In genomic region chr21:15483138-15483780, GRCh38 we compare ENCODE assay signal across 8 cellular contexts.
DNase-seq lines count a peak whose midpoint lies in the region; ATAC-seq, FAIRE-seq and TF ChIP-seq lines count a peak whose summit lies in the region.

No MANE protein-coding gene starts in this region.

- H3K4me1 ChIP-seq in heart right ventricle = no peaks in the 10 kb centered on the region

- ATAC-seq in HG02610 (IDR thresholded peaks at IDR 0.05; ENCODE audit: unreplicated experiment) (peak; percentile 90), heart right ventricle (peak; percentile 93 to 100 (median 98))
- peak; percentile 94 for ATAC-seq in activated naive CD8-positive, alpha-beta T cell treated with anti-CD3 and anti-CD28 coated beads, Interleukin-2, amount 50 U/mL, for 24 hours

- no peak overlapping the region for H3K27ac ChIP-seq in heart right ventricle

- TF ChIP-seq CTCF in NB4 (IDR thresholded peaks at IDR 0.05; ENCODE audit: low read depth, low read length) (peak; percentile 79), heart right ventricle (IDR thresholded peaks at IDR 0.05) (peak; percentile 84 to 97 (median 93))

- H3K27me3 ChIP-seq in heart right ventricle = no peaks in the 10 kb centered on the region

- H3K9me3 ChIP-seq in heart right ventricle = no peaks in the 10 kb centered on the region

- H3K4me1 Mint-ChIP-seq in activated naive CD8-positive, alpha-beta T cell treated with anti-CD3 and anti-CD28 coated beads, Interleukin-2, amount 50 U/mL, for 24 hours = peaks cover 27% of the 10 kb centered on the region

- peak; percentile 95 for FAIRE-seq in GM12891 (lab: Jason Lieb, UNC)

- no peak for TF ChIP-seq POLR2A in GM12891 (IDR thresholded peaks at IDR 0.05; ENCODE audit: low read depth, low read length)
- no peak for TF ChIP-seq POLR2A in NB4 (IDR thresholded peaks at IDR 0.05; ENCODE audit: extremely low read depth, insufficient read length)

- no peaks in the 10 kb centered on the region for H3K36me3 Mint-ChIP-seq in activated naive CD8-positive, alpha-beta T cell treated with anti-CD3 and anti-CD28 coated beads, Interleukin-2, amount 50 U/mL, for 24 hours (ENCODE audit: low read depth)

- H3K27me3 Mint-ChIP-seq in activated naive CD8-positive, alpha-beta T cell treated with anti-CD3 and anti-CD28 coated beads, Interleukin-2, amount 50 U/mL, for 24 hours = no peaks in the 10 kb centered on the region

- H3K27ac Mint-ChIP-seq in activated naive CD8-positive, alpha-beta T cell treated with anti-CD3 and anti-CD28 coated beads, Interleukin-2, amount 50 U/mL, for 24 hours = no peak overlapping the region

- peaks cover 10% of the 10 kb centered on the region for H3K9me3 Mint-ChIP-seq in activated naive CD8-positive, alpha-beta T cell treated with anti-CD3 and anti-CD28 coated beads, Interleukin-2, amount 50 U/mL, for 24 hours

- H3K4me3 Mint-ChIP-seq in activated naive CD8-positive, alpha-beta T cell treated with anti-CD3 and anti-CD28 coated beads, Interleukin-2, amount 50 U/mL, for 24 hours = no peak overlapping the region

- no peaks in the 10 kb centered on the region for H3K36me3 ChIP-seq in heart right ventricle

- no peak overlapping the region for H3K4me3 ChIP-seq in NB4 (ENCODE audit: low read depth, low read length)
- H3K4me3 ChIP-seq in heart right ventricle = no peak overlapping the region

- intact Hi-C loops in heart right ventricle (cut with DNase I) = loop anchor here (1.0 to 10.0 kb wide), 14 partner anchors 238 to 1228 kb away; partner anchors contain the start of gene NRIP1 (in 6 of the 10)

- WGBS in heart right ventricle, 2 donors = 13 to 19% methylated on average over 8 of the region's 8 CpGs

- DNase-seq in GM12891 (ENCODE audit: insufficient read length, low spot score) (peak; percentile 12), NB4 (ENCODE audit: low read depth) (peak; percentile 75), SW480 (ENCODE audit: low spot score) (peak; percentile 77), heart right ventricle (peak; percentile 81 to 89), putamen (ENCODE audit: low spot score) (peak; percentile 82), NCI-H187 treated with DMSO at 0.1 percent for 48 hours (lab: John Stamatoyannopoulos, UW) (no peak)
- DNase-seq in activated naive CD8-positive, alpha-beta T cell treated with anti-CD3 and anti-CD28 coated beads, Interleukin-2, amount 50 U/mL, for 24 hours = peak; percentile 85

TF ChIP-seq in GM12891, 5 proteins besides CTCF, POLR2A, EP300 and RAD21:
- TF ChIP-seq SPI1 (IDR thresholded peaks at IDR 0.05; ENCODE audit: low read depth, low read length) = no peak
- TF ChIP-seq POU2F2 (IDR thresholded peaks at IDR 0.05; ENCODE audit: low read depth, low read length) = no peak
- no peak for TF ChIP-seq TAF1 (IDR thresholded peaks at IDR 0.05; ENCODE audit: low read depth, low read length)
- TF ChIP-seq POLR2AphosphoS5 (IDR thresholded peaks at IDR 0.05; ENCODE audit: low read depth, low read length) = no peak
- no peak for TF ChIP-seq PAX5 (IDR thresholded peaks at IDR 0.05; ENCODE audit: insufficient read depth, low read length, severe bottlenecking)
TF ChIP-seq in GM12891: peak in this region for 0.
